In genomic region chr6:72547020-72547419, GRCh38 we compare ENCODE assay signal across 8 cellular contexts.
"Had no signal": no experiment of that assay in that cellular context is flagged by ENCODE, and none has a peak within 500 bp of the region (broad histone marks: within the 10 kb centered on the region; RNA-seq: fewer than 3 reads in every experiment).

No MANE protein-coding gene starts in this region.

- H2AFZ ChIP-seq: GM23338 had no signal

- H3K4me1 ChIP-seq: HAP-1 had no signal

- H3K4me3 ChIP-seq: GM23338, HAP-1 had no signal

- H3K9me3 ChIP-seq: HAP-1 had no signal

- H3K4me2 ChIP-seq: GM23338, KMS-11 had no signal

- H3K27ac ChIP-seq: HL-60, KMS-11 had no signal

- DNase-seq: H7, HFFc6, Karpas-422, KBM-7 had no signal

- H3K36me3 ChIP-seq: HAP-1 had no signal

- H3K9ac ChIP-seq: KMS-11 had no signal
